1 cellular context compared by ENCODE assay signal in the genomic region with DNA sequence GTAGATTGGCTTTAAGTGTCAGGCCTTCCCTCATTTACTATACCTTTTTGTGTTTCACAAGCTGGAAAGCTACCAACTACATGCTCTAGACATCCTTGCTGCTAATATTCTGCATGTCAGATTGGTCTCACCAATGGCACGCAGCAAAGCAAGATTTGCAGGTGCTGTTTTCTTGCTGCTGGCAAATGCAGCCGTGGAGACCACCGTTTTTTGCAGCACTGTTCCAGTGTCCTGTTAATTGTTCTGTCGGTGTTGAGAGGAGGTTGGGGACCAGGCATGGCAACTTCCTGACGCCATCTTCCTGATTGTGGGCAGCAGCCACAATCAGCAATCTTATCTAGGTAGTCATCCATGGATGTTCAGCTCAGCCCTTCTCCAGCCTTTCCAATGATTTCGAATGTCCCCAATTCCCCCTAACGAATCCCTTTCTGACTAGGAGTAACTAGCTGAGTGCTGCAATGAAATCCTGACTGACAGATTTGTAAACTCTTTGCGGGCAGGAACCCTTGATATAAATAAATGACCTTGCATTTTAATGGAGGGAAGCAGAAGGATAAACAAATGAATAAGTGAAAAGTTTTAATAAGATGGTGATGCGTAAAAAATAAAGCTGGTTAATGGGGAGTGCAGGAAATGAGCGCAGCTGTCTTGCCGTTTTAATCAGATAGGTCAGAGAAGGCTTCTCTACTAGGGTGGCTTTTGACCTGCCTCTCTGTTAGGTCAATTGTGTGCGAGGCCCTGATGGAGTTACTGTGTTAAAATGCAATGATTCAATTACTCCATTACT.
TF ChIP-seq lines count a peak whose summit lies in the region.

No MANE protein-coding gene starts in this region.

TF ChIP-seq in K562, 482 proteins besides CTCF, POLR2A, EP300 and RAD21 (continued from another document):
- TF ChIP-seq CREB3 (tag; conservative IDR thresholded peaks at IDR 0.05; ENCODE audit: low read depth) (0 out of 2 replicates have a peak, but pooled peaks have one; percentile 31), HCFC1 (IDR thresholded peaks at IDR 0.05; ENCODE audit: low read depth, low read length) (no peak), PTRF (tag; IDR thresholded peaks at IDR 0.05) (no peak), KDM1A (IDR thresholded peaks at IDR 0.05) (peak in 1 of 2 experiments; percentile 20; a peak in 1 of 4 replicates), MCM2 (IDR thresholded peaks at IDR 0.05; ENCODE audit: low read depth) (no peak), RBM22 (IDR thresholded peaks at IDR 0.05; ENCODE audit: low read depth, low read length, poor library complexity, severe bottlenecking) (no peak), GATA2 (CRISPR knock-in tag; IDR thresholded peaks at IDR 0.05) (0 out of 2 replicates have a peak, but pooled peaks have one; percentile 27), ILF3 (IDR thresholded peaks at IDR 0.05; ENCODE audit: borderline replicate concordance) (0 out of 2 replicates have a peak, but pooled peaks have one; percentile 43)
- TF ChIP-seq, protein P1, sequence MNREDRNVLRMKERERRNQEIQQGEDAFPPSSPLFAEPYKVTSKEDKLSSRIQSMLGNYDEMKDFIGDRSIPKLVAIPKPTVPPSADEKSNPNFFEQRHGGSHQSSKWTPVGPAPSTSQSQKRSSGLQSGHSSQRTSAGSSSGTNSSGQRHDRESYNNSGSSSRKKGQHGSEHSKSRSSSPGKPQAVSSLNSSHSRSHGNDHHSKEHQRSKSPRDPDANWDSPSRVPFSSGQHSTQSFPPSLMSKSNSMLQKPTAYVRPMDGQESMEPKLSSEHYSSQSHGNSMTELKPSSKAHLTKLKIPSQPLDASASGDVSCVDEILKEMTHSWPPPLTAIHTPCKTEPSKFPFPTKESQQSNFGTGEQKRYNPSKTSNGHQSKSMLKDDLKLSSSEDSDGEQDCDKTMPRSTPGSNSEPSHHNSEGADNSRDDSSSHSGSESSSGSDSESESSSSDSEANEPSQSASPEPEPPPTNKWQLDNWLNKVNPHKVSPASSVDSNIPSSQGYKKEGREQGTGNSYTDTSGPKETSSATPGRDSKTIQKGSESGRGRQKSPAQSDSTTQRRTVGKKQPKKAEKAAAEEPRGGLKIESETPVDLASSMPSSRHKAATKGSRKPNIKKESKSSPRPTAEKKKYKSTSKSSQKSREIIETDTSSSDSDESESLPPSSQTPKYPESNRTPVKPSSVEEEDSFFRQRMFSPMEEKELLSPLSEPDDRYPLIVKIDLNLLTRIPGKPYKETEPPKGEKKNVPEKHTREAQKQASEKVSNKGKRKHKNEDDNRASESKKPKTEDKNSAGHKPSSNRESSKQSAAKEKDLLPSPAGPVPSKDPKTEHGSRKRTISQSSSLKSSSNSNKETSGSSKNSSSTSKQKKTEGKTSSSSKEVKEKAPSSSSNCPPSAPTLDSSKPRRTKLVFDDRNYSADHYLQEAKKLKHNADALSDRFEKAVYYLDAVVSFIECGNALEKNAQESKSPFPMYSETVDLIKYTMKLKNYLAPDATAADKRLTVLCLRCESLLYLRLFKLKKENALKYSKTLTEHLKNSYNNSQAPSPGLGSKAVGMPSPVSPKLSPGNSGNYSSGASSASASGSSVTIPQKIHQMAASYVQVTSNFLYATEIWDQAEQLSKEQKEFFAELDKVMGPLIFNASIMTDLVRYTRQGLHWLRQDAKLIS (CRISPR knock-in tag; IDR thresholded peaks at IDR 0.05) = no peak
- TF ChIP-seq, protein P2, sequence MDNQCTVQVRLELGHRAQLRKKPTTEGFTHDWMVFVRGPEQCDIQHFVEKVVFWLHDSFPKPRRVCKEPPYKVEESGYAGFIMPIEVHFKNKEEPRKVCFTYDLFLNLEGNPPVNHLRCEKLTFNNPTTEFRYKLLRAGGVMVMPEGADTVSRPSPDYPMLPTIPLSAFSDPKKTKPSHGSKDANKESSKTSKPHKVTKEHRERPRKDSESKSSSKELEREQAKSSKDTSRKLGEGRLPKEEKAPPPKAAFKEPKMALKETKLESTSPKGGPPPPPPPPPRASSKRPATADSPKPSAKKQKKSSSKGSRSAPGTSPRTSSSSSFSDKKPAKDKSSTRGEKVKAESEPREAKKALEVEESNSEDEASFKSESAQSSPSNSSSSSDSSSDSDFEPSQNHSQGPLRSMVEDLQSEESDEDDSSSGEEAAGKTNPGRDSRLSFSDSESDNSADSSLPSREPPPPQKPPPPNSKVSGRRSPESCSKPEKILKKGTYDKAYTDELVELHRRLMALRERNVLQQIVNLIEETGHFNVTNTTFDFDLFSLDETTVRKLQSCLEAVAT (IDR thresholded peaks at IDR 0.05) = 0 out of 4 replicates have a peak, but pooled peaks of 1 of the 2 experiments have one; percentile 41
